In genomic region chr15:65049418-65049840, GRCh38 we compare ENCODE assay signal across 1 cellular context.
TF ChIP-seq lines count a peak whose summit lies in the region.

No MANE protein-coding gene starts in this region.

TF ChIP-seq in Ishikawa, 13 proteins besides CTCF, POLR2A, EP300 and RAD21:
- TF ChIP-seq USF1 (IDR thresholded peaks at IDR 0.05) (peak; percentile 95), TCF12 (IDR thresholded peaks at IDR 0.05; ENCODE audit: low read depth) (no peak), MAX (IDR thresholded peaks at IDR 0.05) (peak; percentile 92), CREB1 (IDR thresholded peaks at IDR 0.05; ENCODE audit: low read depth) (no peak), TAF1 (IDR thresholded peaks at IDR 0.05; ENCODE audit: low read depth) (no peak), CEBPB (IDR thresholded peaks at IDR 0.05) (no peak), EGR1 (IDR thresholded peaks at IDR 0.05) (peak; percentile 93), TEAD4 (IDR thresholded peaks at IDR 0.05) (no peak), NFIC (IDR thresholded peaks at IDR 0.05) (no peak), ZBTB7A (IDR thresholded peaks at IDR 0.05; ENCODE audit: low read depth) (no peak), FOXM1 (IDR thresholded peaks at IDR 0.05; ENCODE audit: borderline replicate concordance, low read depth) (no peak), REST (IDR thresholded peaks at IDR 0.05; ENCODE audit: low read depth) (no peak), YY1 (IDR thresholded peaks at IDR 0.05; ENCODE audit: low read depth) (no peak)
